In genomic region chr11:83158965-83159900, GRCh38 we compare ENCODE assay signal across 9 cellular contexts. TPM values are rescaled to one million over a fixed set of nuclear protein-coding genes. Genes with fewer than 3 reads are reported as not detected.
DNase-seq lines count a peak whose midpoint lies in the region; ATAC-seq and TF ChIP-seq lines count a peak whose summit lies in the region.
"Had no signal": no experiment of that assay in that cellular context is flagged by ENCODE, and none has a peak within 500 bp of the region (broad histone marks: within the 10 kb centered on the region; RNA-seq: fewer than 3 reads in every experiment).

No MANE protein-coding gene starts in this region.

- H3K27ac Mint-ChIP-seq in CD14-positive monocyte, result peak overlapping the region in 6 of 7 donors; percentile 45 to 100 (median 93)

- H3K4me1 ChIP-seq in MM.1S (ENCODE audit: low read length), result peaks cover 33% of the 10 kb centered on the region
- peaks cover 9% of the 10 kb centered on the region for H3K4me1 ChIP-seq in effector memory CD4-positive, alpha-beta T cell (ENCODE audit: control insufficient read depth, insufficient read depth, low read length, poor library complexity, severe bottlenecking)

- peak overlapping the region; percentile 98 to 99 for H3K4me3 Mint-ChIP-seq in CD14-positive monocyte

- no peaks in the 10 kb centered on the region for H3K9me2 ChIP-seq in MM.1S (replicated peaks; ENCODE audit: insufficient read depth, low read length)
- H3K9me2 ChIP-seq in neural cell (ENCODE audit: insufficient read depth, low read length), result no peaks in the 10 kb centered on the region

- H3K36me3 ChIP-seq in MM.1S (replicated peaks; ENCODE audit: insufficient read depth, low read length) (no peaks in the 10 kb centered on the region; the same call in 1 of the 2 replicates), neural cell (ENCODE audit: insufficient read depth, low read length) (no peaks in the 10 kb centered on the region)
- peaks cover 5% of the 10 kb centered on the region for H3K36me3 ChIP-seq in effector memory CD4-positive, alpha-beta T cell (ENCODE audit: control insufficient read depth, insufficient read depth, low read length)

- peaks cover 33% of the 10 kb centered on the region for H3K4me1 Mint-ChIP-seq in CD14-positive monocyte

- TF ChIP-seq CTCF in CD14-positive monocyte (IDR thresholded peaks at IDR 0.05) (no peak), MM.1S (IDR thresholded peaks at IDR 0.05; ENCODE audit: low read length) (no peak), neural cell (IDR thresholded peaks at IDR 0.05; ENCODE audit: poor library complexity, severe bottlenecking) (no peak)

- peaks cover 0 to 3% (median 0%) of the 10 kb centered on the region in 3 donors for H3K27me3 Mint-ChIP-seq in CD14-positive monocyte (ENCODE audit: low read depth in 3 of 3)

- H3K27ac ChIP-seq in MM.1S (ENCODE audit: low read length) (peak overlapping the region; percentile 89; the same call in 1 of the 2 replicates), neural cell (ENCODE audit: low read length) (peak overlapping the region; percentile 99)
- H3K27ac ChIP-seq in effector memory CD4-positive, alpha-beta T cell (ENCODE audit: insufficient read depth, low read length, poor library complexity, severe bottlenecking), result peak overlapping the region; percentile 98

- no peak for TF ChIP-seq RAD21 in neural cell (conservative IDR thresholded peaks at IDR 0.05)

- H3K9me3 Mint-ChIP-seq in CD14-positive monocyte, result peaks cover 0 to 4% (median 0%) of the 10 kb centered on the region in 7 donors

- intact Hi-C loops in CD14-positive monocyte (cut with micrococcal nuclease), result loop anchor here in 1 of 2 donors (5.0 kb wide), 3 partner anchors 87 to 257 kb away; partner anchors contain the start of genes CCDC90B, DDIAS, PRCP and RAB30

- H3K9me3 ChIP-seq in MM.1S (replicated peaks; ENCODE audit: insufficient read depth, low read length) (no peaks in the 10 kb centered on the region), neural cell (ENCODE audit: low read length) (no peaks in the 10 kb centered on the region)
- H3K9me3 ChIP-seq in effector memory CD4-positive, alpha-beta T cell (ENCODE audit: control insufficient read depth, low read length), result no peaks in the 10 kb centered on the region

- TF ChIP-seq EP300 in neural cell (conservative IDR thresholded peaks at IDR 0.05; ENCODE audit: poor library complexity, severe bottlenecking), result no peak

- H3K79me2 ChIP-seq in MM.1S (ENCODE audit: low read length) (peaks cover 73% of the 10 kb centered on the region), neural cell (replicated peaks; ENCODE audit: insufficient read depth, low read length) (peaks cover 70% of the 10 kb centered on the region)

- peak overlapping the region; percentile 93 for H3K4me2 ChIP-seq in MM.1S (ENCODE audit: low read depth, low read length)
- H3K4me2 ChIP-seq in neural cell (ENCODE audit: low read length), result peak overlapping the region; percentile 69

- H2AFZ ChIP-seq in MM.1S (ENCODE audit: low read length) (no peak overlapping the region), neural cell (ENCODE audit: low read depth, low read length) (no peak overlapping the region)

- no peaks in the 10 kb centered on the region for H3K27me3 ChIP-seq in MM.1S (replicated peaks; ENCODE audit: insufficient read depth, low read length)
- H3K27me3 ChIP-seq in effector memory CD4-positive, alpha-beta T cell (replicated peaks; ENCODE audit: control insufficient read depth, insufficient read depth, low read length, poor library complexity, severe bottlenecking), result no peaks in the 10 kb centered on the region
- H3K27me3 ChIP-seq in neural cell (ENCODE audit: insufficient read depth, low read depth, low read length), result no peaks in the 10 kb centered on the region

- H4K20me1 ChIP-seq in MM.1S (ENCODE audit: insufficient read depth, low read length) (peaks cover 19% of the 10 kb centered on the region), neural cell (ENCODE audit: insufficient read depth) (peaks cover 10% of the 10 kb centered on the region)

- peaks cover 53% of the 10 kb centered on the region for H3F3A ChIP-seq in MM.1S (ENCODE audit: insufficient read depth, low read length)
- H3F3A ChIP-seq in neural cell (ENCODE audit: insufficient read depth, low read length, poor library complexity, severe bottlenecking), result no peaks in the 10 kb centered on the region

- H3K9ac ChIP-seq in MM.1S (ENCODE audit: low read length) (peak overlapping the region; percentile 98), neural cell (ENCODE audit: low read length) (peak overlapping the region; percentile 99)

- DNase-seq in CD14-positive monocyte (ENCODE audit: low spot score) (no peak), MM.1S (no peak), NCI-H2171 (lab: John Stamatoyannopoulos, UW) (no peak), T1000 (lab: John Stamatoyannopoulos, UW) (no peak), left lobe of liver (ENCODE audit: low spot score) (no peak), cerebellar cortex (ENCODE audit: low spot score) (no peak)
- DNase-seq in effector memory CD4-positive, alpha-beta T cell, result no peak
- DNase-seq: stimulated activated CD4-positive, alpha-beta T cell treated with anti-CD3 and anti-CD28 coated beads, Interleukin-4, amount 100 ng/mL, for 4 hours had no signal

- ATAC-seq in left lobe of liver, result no peak

- peaks cover 27 to 33% of the 10 kb centered on the region in 2 donors for H3K36me3 Mint-ChIP-seq in CD14-positive monocyte

- H3K4me3 ChIP-seq in MM.1S (ENCODE audit: low read length) (peak overlapping the region; percentile 98), neural cell (ENCODE audit: low read length) (peak overlapping the region; percentile 92)
- peak overlapping the region; percentile 86 for H3K4me3 ChIP-seq in effector memory CD4-positive, alpha-beta T cell (ENCODE audit: insufficient read depth, low read depth, low read length, poor library complexity, severe bottlenecking)

TF ChIP-seq in neural cell, 6 proteins besides CTCF, POLR2A, EP300 and RAD21:
- TF ChIP-seq REST (IDR thresholded peaks at IDR 0.05; ENCODE audit: borderline replicate concordance) (no peak), TAF1 (IDR thresholded peaks at IDR 0.05; ENCODE audit: low read depth) (no peak), POLR2AphosphoS5 (IDR thresholded peaks at IDR 0.05) (no peak), MXI1 (conservative IDR thresholded peaks at IDR 0.05; ENCODE audit: poor library complexity, severe bottlenecking) (no peak), EZH2 (IDR thresholded peaks at IDR 0.05; ENCODE audit: borderline replicate concordance, insufficient read depth, low read length, poor library complexity, severe bottlenecking) (no peak), SMC3 (conservative IDR thresholded peaks at IDR 0.05; ENCODE audit: poor library complexity) (no peak)

RNA-seq across cellular contexts. Expression of gene PCF11, which starts 2.3 kb away (rescaled TPM):
- 10 to 100 TPM in 1 of 2 donors, 1 to 10 TPM in 1; 8.3 to 15.7 TPM for polyA plus RNA-seq in CD14-positive monocyte
- polyA plus RNA-seq in neural cell, result 81.7 and 82.4 TPM in 2 replicates
- polyA minus RNA-seq in neural cell, result 141 and 171 TPM in 2 replicates
- 23.6 TPM for total RNA-seq in left lobe of liver

RNA-seq across cellular contexts. Expression of gene ANKRD42, which starts 34.3 kb away (rescaled TPM):
- polyA plus RNA-seq in CD14-positive monocyte (1 to 10 TPM; 4.3 to 6.2 TPM), neural cell (11.5 and 16.1 TPM in 2 replicates)
- 20.8 and 22.4 TPM in 2 replicates for polyA minus RNA-seq in neural cell
- 4.3 TPM for total RNA-seq in left lobe of liver
